In genomic region chr14:24437020-24437735, GRCh38 we compare ENCODE assay signal across 10 cellular contexts. TPM values are rescaled to one million over a fixed set of nuclear protein-coding genes. Genes with fewer than 3 reads are reported as not detected.
DNase-seq lines count a peak whose midpoint lies in the region; ATAC-seq lines count a peak whose summit lies in the region.
"Had no signal": no experiment of that assay in that cellular context is flagged by ENCODE, and none has a peak within 500 bp of the region (broad histone marks: within the 10 kb centered on the region; RNA-seq: fewer than 3 reads in every experiment).

No MANE protein-coding gene starts in this region.

- POLR2A ChIA-PET in naive thymus-derived CD8-positive, alpha-beta T cell (lab: Charles Lee) = interaction anchor here (0.9 to 3.4 kb wide), 10 partner anchors 8 to 223 kb away, joined by 3 to 37 read pairs (median 5); partner anchors contain the start of genes CBLN3, CHMP4A, KHNYN and LTB4R

- H3K4me1 Mint-ChIP-seq in naive thymus-derived CD8-positive, alpha-beta T cell = peaks cover 25 to 62% (median 57%) of the 10 kb centered on the region in 4 donors

- H3K9me3 Mint-ChIP-seq in naive thymus-derived CD8-positive, alpha-beta T cell = no peaks in the 10 kb centered on the region

- H3K4me3 Mint-ChIP-seq in naive thymus-derived CD8-positive, alpha-beta T cell = peak overlapping the region; percentile 22 to 75 (median 63)

- peak overlapping the region; percentile 70 to 99 (median 96) for H3K4me2 ChIP-seq in BLaER1 treated with 17β-estradiol and CSF1 and Interleukin-3, amounts not matched to agents 10 nM and 100 nM

- no peaks in the 10 kb centered on the region for H3K27me3 Mint-ChIP-seq in naive thymus-derived CD8-positive, alpha-beta T cell

- DNase-seq in KG1 (lab: John Stamatoyannopoulos, UW) (peak; percentile 16), mucosa of gallbladder (ENCODE audit: low spot score) (no peak), NCI-H1092 treated with DMSO at 0.1 percent for 48 hours (lab: John Stamatoyannopoulos, UW) (no peak)
- DNase-seq in naive thymus-derived CD8-positive, alpha-beta T cell = peak in 2 of 10 donors; percentile 23 to 32
- DNase-seq: activated CD4-positive, CD25-positive, alpha-beta regulatory T cell; left colon had no signal

- H3K9ac ChIP-seq in BLaER1 treated with 17β-estradiol and CSF1 and Interleukin-3, amounts not matched to agents 10 nM and 100 nM = peak overlapping the region; percentile 64 to 91 (median 83)

- peak overlapping the region; percentile 44 to 97 (median 90); a peak in 21 of 22 replicates for H3K27ac ChIP-seq in BLaER1 treated with 17β-estradiol and CSF1 and Interleukin-3, amounts not matched to agents 10 nM and 100 nM
- H3K27ac ChIP-seq in adipose tissue (ENCODE audit: low read depth, low read length) = peak overlapping the region; percentile 21

- peaks cover 2 to 62% (median 13%) of the 10 kb centered on the region in 11 experiments; a peak in 15 of 22 replicates for H4K20me1 ChIP-seq in BLaER1 treated with 17β-estradiol and CSF1 and Interleukin-3, amounts not matched to agents 10 nM and 100 nM

- peaks cover 82 to 98% (median 97%) of the 10 kb centered on the region in 10 experiments for H3K4me1 ChIP-seq in BLaER1 treated with 17β-estradiol and CSF1 and Interleukin-3, amounts not matched to agents 10 nM and 100 nM

- H3K27ac Mint-ChIP-seq in naive thymus-derived CD8-positive, alpha-beta T cell = peak overlapping the region in 9 of 10 donors; percentile 27 to 92 (median 89)

- H3K36me3 ChIP-seq in BLaER1 treated with 17β-estradiol and CSF1 and Interleukin-3, amounts not matched to agents 10 nM and 100 nM = peaks cover 53 to 82% (median 76%) of the 10 kb centered on the region in 11 experiments

- H3K9me3 ChIP-seq in BLaER1 treated with 17β-estradiol and CSF1 and Interleukin-3, amounts not matched to agents 10 nM and 100 nM (replicated peaks in 1 of 11) = no peaks in the 10 kb centered on the region

- H3K36me3 Mint-ChIP-seq in naive thymus-derived CD8-positive, alpha-beta T cell = peaks cover 0 to 73% (median 7%) of the 10 kb centered on the region in 3 donors

- WGBS in adipose tissue, 3 donors = 51 to 69% (median 52%) methylated on average over 12 of the region's 12 CpGs

- H3K27me3 ChIP-seq in BLaER1 treated with 17β-estradiol and CSF1 and Interleukin-3, amounts not matched to agents 10 nM and 100 nM = no peaks in the 10 kb centered on the region

- ATAC-seq in naive thymus-derived CD8-positive, alpha-beta T cell = peak in 1 of 2 donors; percentile 22
- ATAC-seq in HG03039 (IDR thresholded peaks at IDR 0.05; ENCODE audit: unreplicated experiment) (no peak), HG02870 (IDR thresholded peaks at IDR 0.05; ENCODE audit: unreplicated experiment) (no peak)

- H3K4me3 ChIP-seq in BLaER1 treated with 17β-estradiol and CSF1 and Interleukin-3, amounts not matched to agents 10 nM and 100 nM = peak overlapping the region in 9 of 10 experiments; percentile 30 to 69 (median 61); a peak in 18 of 20 replicates

RNA-seq across cellular contexts. Expression of gene SDR39U1, which starts 5.4 kb away (rescaled TPM):
- polyA plus RNA-seq in adipose tissue = 10 to 100 TPM; 41.0 to 59.4 (median 48.7) TPM
- total RNA-seq in naive thymus-derived CD8-positive, alpha-beta T cell = 100 to 1,000 TPM; 140 to 145 TPM
- polyA plus RNA-seq in naive thymus-derived CD8-positive, alpha-beta T cell = 10 to 100 TPM; 70.3 to 90.8 (median 89.5) TPM
- total RNA-seq in mucosa of gallbladder = 64.8 TPM

RNA-seq across cellular contexts. Expression of gene KHNYN, which starts 7.4 kb away (rescaled TPM):
- polyA plus RNA-seq in adipose tissue = 10 to 100 TPM; 17.9 to 29.2 (median 24.5) TPM
- 100 to 1,000 TPM; 142 to 150 TPM for total RNA-seq in naive thymus-derived CD8-positive, alpha-beta T cell
- 10 to 100 TPM in 2 of 3 donors, 1 to 10 TPM in 1; 9.1 to 16.9 (median 10.6) TPM for polyA plus RNA-seq in naive thymus-derived CD8-positive, alpha-beta T cell
- total RNA-seq in mucosa of gallbladder = 93.4 TPM

RNA-seq across cellular contexts. Expression of gene CBLN3, which starts 7.7 kb away (rescaled TPM):
- 1 to 10 TPM in 2 of 3 donors, under 1 TPM in 1; 0.89 to 4.3 (median 3.0) TPM for polyA plus RNA-seq in adipose tissue
- total RNA-seq in naive thymus-derived CD8-positive, alpha-beta T cell = 1 to 10 TPM; 3.9 to 4.8 TPM
- polyA plus RNA-seq in naive thymus-derived CD8-positive, alpha-beta T cell = under 1 TPM in 1 of 3 donors, not detected in 2; 0.23 TPM
- total RNA-seq in mucosa of gallbladder = 14.0 TPM

RNA-seq across cellular contexts. Expression of gene NYNRIN, which starts 38.4 kb away (rescaled TPM):
- 1 to 10 TPM; 2.7 to 7.6 (median 3.8) TPM for polyA plus RNA-seq in adipose tissue
- under 1 TPM; 0.29 to 0.36 TPM for total RNA-seq in naive thymus-derived CD8-positive, alpha-beta T cell
- under 1 TPM in 1 of 3 donors, not detected in 2; 0.13 TPM for polyA plus RNA-seq in naive thymus-derived CD8-positive, alpha-beta T cell
- 30.6 TPM for total RNA-seq in mucosa of gallbladder
